Comparison of ENCODE assay signal across 34 cellular contexts in genomic region chr9:107813287-107813686, GRCh38.
"Had no signal": no experiment of that assay in that cellular context is flagged by ENCODE, and none has a peak within 500 bp of the region (broad histone marks: within the 10 kb centered on the region; RNA-seq: fewer than 3 reads in every experiment).

No MANE protein-coding gene starts in this region.

- H3K27me3 ChIP-seq: MG63 had no signal

- H3K9me3 ChIP-seq: MG63 had no signal

- H3K4me3 ChIP-seq: MG63 had no signal

- H3K36me3 ChIP-seq: MG63 had no signal

- DNase-seq: Karpas-422, Kasumi-1, MG63, MM.1S, MV-4-11, NCI-H1048, NCI-H1092, NCI-H1092 treated with DMSO at 0.1 percent for 48 hours, NCI-H1105, NCI-H1105 treated with DMSO at 0.1 percent for 48 hours, NCI-H1417, NCI-H1417 treated with DMSO at 0.1 percent for 48 hours, NCI-H1436, NCI-H1436 treated with DMSO at 0.1 percent for 48 hours, NCI-H146, NCI-H1694, NCI-H1694 treated with DMSO at 0.1 percent for 48 hours, NCI-H187, NCI-H187 treated with DMSO at 0.1 percent for 48 hours, NCI-H1930, NCI-H2029, NCI-H2029 treated with DMSO at 0.1 percent for 48 hours, NCI-H2081, NCI-H2081 treated with DMSO at 0.1 percent for 48 hours, NCI-H2107, NCI-H2171, NCI-H2171 treated with DMSO at 0.1 percent for 48 hours, NCI-H2227 treated with DMSO at 0.1 percent for 48 hours, NCI-H226, NCI-H345, NCI-H446, NCI-H446 treated with DMSO at 0.1 percent for 48 hours, NCI-H510A had no signal

- H3K27ac ChIP-seq: KMS-11 had no signal
